ENCODE assay signal across 1 cellular context in genomic region chr17:19003543-19003965, GRCh38.
TF ChIP-seq lines count a peak whose summit lies in the region.

No MANE protein-coding gene starts in this region.

TF ChIP-seq in IMR-90, 13 proteins besides CTCF, POLR2A, EP300 and RAD21 (continued from another document):
- TF ChIP-seq, protein P1, sequence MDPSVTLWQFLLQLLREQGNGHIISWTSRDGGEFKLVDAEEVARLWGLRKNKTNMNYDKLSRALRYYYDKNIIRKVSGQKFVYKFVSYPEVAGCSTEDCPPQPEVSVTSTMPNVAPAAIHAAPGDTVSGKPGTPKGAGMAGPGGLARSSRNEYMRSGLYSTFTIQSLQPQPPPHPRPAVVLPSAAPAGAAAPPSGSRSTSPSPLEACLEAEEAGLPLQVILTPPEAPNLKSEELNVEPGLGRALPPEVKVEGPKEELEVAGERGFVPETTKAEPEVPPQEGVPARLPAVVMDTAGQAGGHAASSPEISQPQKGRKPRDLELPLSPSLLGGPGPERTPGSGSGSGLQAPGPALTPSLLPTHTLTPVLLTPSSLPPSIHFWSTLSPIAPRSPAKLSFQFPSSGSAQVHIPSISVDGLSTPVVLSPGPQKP (IDR thresholded peaks at IDR 0.05; ENCODE audit: borderline replicate concordance, low read depth, low read length): no peak
- TF ChIP-seq BHLHE40 (IDR thresholded peaks at IDR 0.05; ENCODE audit: low read depth, low read length): no peak
- TF ChIP-seq RCOR1 (IDR thresholded peaks at IDR 0.05; ENCODE audit: insufficient replicate concordance, low read length): no peak
- TF ChIP-seq, protein P2, sequence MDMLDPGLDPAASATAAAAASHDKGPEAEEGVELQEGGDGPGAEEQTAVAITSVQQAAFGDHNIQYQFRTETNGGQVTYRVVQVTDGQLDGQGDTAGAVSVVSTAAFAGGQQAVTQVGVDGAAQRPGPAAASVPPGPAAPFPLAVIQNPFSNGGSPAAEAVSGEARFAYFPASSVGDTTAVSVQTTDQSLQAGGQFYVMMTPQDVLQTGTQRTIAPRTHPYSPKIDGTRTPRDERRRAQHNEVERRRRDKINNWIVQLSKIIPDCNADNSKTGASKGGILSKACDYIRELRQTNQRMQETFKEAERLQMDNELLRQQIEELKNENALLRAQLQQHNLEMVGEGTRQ (IDR thresholded peaks at IDR 0.05; ENCODE audit: low read depth, low read length): no peak
- no peak for TF ChIP-seq MAZ (IDR thresholded peaks at IDR 0.05; ENCODE audit: borderline replicate concordance, low read depth, low read length)
- no peak for TF ChIP-seq MAFK (IDR thresholded peaks at IDR 0.05; ENCODE audit: low read depth, low read length)
TF ChIP-seq in IMR-90: peak in this region for 0.
